Comparison of ENCODE assay signal across 8 cellular contexts in the genomic region with DNA sequence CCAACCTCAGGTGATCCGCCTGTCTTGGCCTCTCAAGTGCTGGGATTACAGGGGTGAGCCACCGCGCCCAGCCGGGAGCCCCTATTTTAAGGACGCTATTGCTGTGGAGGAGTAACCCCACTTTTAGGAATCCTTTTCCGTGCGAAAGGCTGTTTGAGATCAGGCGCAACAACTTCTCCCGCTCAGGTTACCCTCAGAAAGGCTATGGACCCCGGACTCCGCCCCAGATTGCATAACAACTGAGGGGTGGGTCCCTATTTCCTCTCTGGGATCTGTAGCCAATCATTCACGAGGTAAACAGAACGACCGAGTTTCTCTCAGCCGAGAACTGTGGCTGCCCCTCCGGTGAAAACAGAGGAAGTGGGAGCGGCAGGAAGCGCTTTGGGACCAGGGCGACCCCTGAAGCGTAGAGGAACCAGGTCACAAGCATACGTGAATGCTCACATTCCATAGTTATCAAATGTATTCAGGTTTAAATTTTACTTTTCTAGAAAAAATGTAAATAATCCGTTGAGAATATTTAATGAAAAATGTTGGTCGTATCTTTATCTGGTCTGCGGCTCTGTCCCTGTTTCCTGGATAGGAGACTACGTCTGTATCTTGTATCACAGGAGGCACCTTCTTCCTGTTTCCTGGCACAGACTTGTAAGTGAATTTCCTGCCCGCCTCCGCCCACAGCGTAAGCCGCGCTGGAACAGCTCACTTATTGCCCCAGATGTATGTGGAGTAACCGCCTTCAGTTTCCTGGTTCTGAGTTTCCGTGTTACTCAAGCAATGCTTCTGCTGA. TPM values are rescaled to one million over a fixed set of nuclear protein-coding genes. Genes with fewer than 3 reads are reported as not detected.
DNase-seq lines count a peak whose midpoint lies in the region; ATAC-seq and TF ChIP-seq lines count a peak whose summit lies in the region.

No MANE protein-coding gene starts in this region.

- H3K4me3 ChIP-seq in upper lobe of left lung: peak overlapping the region; percentile 7 to 48 (median 40)

- H3K27me3 ChIP-seq in upper lobe of left lung: no peaks in the 10 kb centered on the region

- peak; percentile 71 for ATAC-seq in GM21825 (IDR thresholded peaks at IDR 0.05; ENCODE audit: unreplicated experiment)
- peak; percentile 98 for ATAC-seq in left ventricle myocardium superior
- ATAC-seq in upper lobe of left lung (ENCODE audit: low FRiP score in 2 of 2): peak; percentile 97

- TF ChIP-seq CTCF in upper lobe of left lung (IDR thresholded peaks at IDR 0.05): no peak

- H3K4me1 ChIP-seq in upper lobe of left lung: peaks cover 28 to 35% (median 31%) of the 10 kb centered on the region in 4 donors

- no peaks in the 10 kb centered on the region for H3K9me3 ChIP-seq in upper lobe of left lung

- peak in 3 of 4 donors; percentile 44 to 80 (median 51) for TF ChIP-seq POLR2A in upper lobe of left lung (IDR thresholded peaks at IDR 0.05)

- intact Hi-C loops in left ventricle myocardium superior (cut with micrococcal nuclease): no loop called here
- intact Hi-C loops in posterior vena cava (cut with DNase I): no loop called here

- DNase-seq in EH (ENCODE audit: low read depth) (peak; percentile 90), LHCN-M2 (ENCODE audit: low read depth) (peak; percentile 92), T-helper 2 cell (peak; percentile 64 to 99 (median 90)), anterior cingulate cortex (lab: John Stamatoyannopoulos, UW) (peak in 50 of 58 donors; percentile 2 to 76 (median 32)), left ventricle myocardium superior (peak; percentile 88), posterior vena cava (ENCODE audit: low spot score) (peak; percentile 96), upper lobe of left lung (peak; percentile 89 to 96)

- no peaks in the 10 kb centered on the region for H3K36me3 ChIP-seq in upper lobe of left lung

- TF ChIP-seq EP300 in upper lobe of left lung (IDR thresholded peaks at IDR 0.05): peak; percentile 54 to 95 (median 81)

- H3K27ac ChIP-seq in upper lobe of left lung: peak overlapping the region; percentile 94 to 98 (median 96)

- 1% methylated on average over 29 to 32 of the region's 32 CpGs for WGBS in upper lobe of left lung, 2 donors

RNA-seq across cellular contexts. Expression of a gene that starts 26.9 kb away (rescaled TPM):
- 133 and 149 TPM in 2 replicates for total RNA-seq in LHCN-M2 (2014; rRNA removed)
- 129 TPM for polyA plus RNA-seq in LHCN-M2 (2012)
- 155 TPM for total RNA-seq in left ventricle myocardium superior
- 100 to 1,000 TPM; 304 to 327 TPM for total RNA-seq in posterior vena cava
- total RNA-seq in upper lobe of left lung: 1,000 to 10,000 TPM in 2 of 6 donors, 100 to 1,000 TPM in 4; 553 to 1,296 (median 975) TPM

RNA-seq across cellular contexts. Expression of a gene that starts 40.1 kb away (rescaled TPM):
- 51.1 TPM in 2 replicates for total RNA-seq in LHCN-M2 (2014; rRNA removed)
- polyA plus RNA-seq in LHCN-M2 (2012): 58.1 TPM
- 18.4 TPM for total RNA-seq in left ventricle myocardium superior
- 10 to 100 TPM; 52.2 to 59.6 TPM for total RNA-seq in posterior vena cava
- 10 to 100 TPM; 30.4 to 60.6 (median 51.2) TPM for total RNA-seq in upper lobe of left lung

RNA-seq across cellular contexts. Expression of a gene that starts 40.9 kb away (rescaled TPM):
- total RNA-seq in LHCN-M2 (2014; rRNA removed) (9.6 and 13.7 TPM in 2 replicates), left ventricle myocardium superior (2.9 TPM), posterior vena cava (1 to 10 TPM; 5.4 to 8.3 TPM), upper lobe of left lung (10 to 100 TPM in 1 of 6 donors, 1 to 10 TPM in 5; 6.0 to 13.6 (median 7.0) TPM)
- 9.1 TPM for polyA plus RNA-seq in LHCN-M2 (2012)

RNA-seq across cellular contexts. Expression of a gene that starts 55.1 kb away (rescaled TPM):
- total RNA-seq in LHCN-M2 (2014; rRNA removed): 46.6 and 69.5 TPM in 2 replicates
- polyA plus RNA-seq in LHCN-M2 (2012): 58.3 TPM
- total RNA-seq in left ventricle myocardium superior: 37.8 TPM
- 10 to 100 TPM; 39.4 to 42.3 TPM for total RNA-seq in posterior vena cava
- total RNA-seq in upper lobe of left lung: 10 to 100 TPM; 41.2 to 57.6 (median 52.9) TPM

Comparison
In these comparisons a context has a peak if more than half of its experiments do, and no peak if none do; other contexts are left out.
1. Peak in every context shown above with its lines: DNase-seq, ATAC-seq, H3K4me3 ChIP-seq and H3K27ac ChIP-seq.
2. DNase-seq: peak in every context shown above with its lines; median percentile 96 in posterior vena cava; 92 in upper lobe of left lung; 92 in LHCN-M2; 90 in EH; 90 in T-helper 2 cell; 88 in left ventricle myocardium superior; 32 in anterior cingulate cortex.